Comparison of ENCODE assay signal across 10 cellular contexts in genomic region chr3:128620268-128620691, GRCh38. TPM values are rescaled to one million over a fixed set of nuclear protein-coding genes. Genes with fewer than 3 reads are reported as not detected.
DNase-seq lines count a peak whose midpoint lies in the region; ATAC-seq and TF ChIP-seq lines count a peak whose summit lies in the region.
"Had no signal": no experiment of that assay in that cellular context is flagged by ENCODE, and none has a peak within 500 bp of the region (broad histone marks: within the 10 kb centered on the region; RNA-seq: fewer than 3 reads in every experiment).

No MANE protein-coding gene starts in this region.

- H3F3A ChIP-seq in smooth muscle cell (ENCODE audit: low read depth): peaks cover 26% of the 10 kb centered on the region

- H3K4me3 ChIP-seq in Jurkat, Clone E6-1 (ENCODE audit: low read length): no peak overlapping the region
- no peak overlapping the region for H3K4me3 ChIP-seq in smooth muscle cell
- no peak overlapping the region for H3K4me3 ChIP-seq in OCI-LY7 (ENCODE audit: low read depth, low read length, poor library complexity, severe bottlenecking)
- H3K4me3 ChIP-seq in upper lobe of right lung: no peak overlapping the region

- H3K4me2 ChIP-seq in smooth muscle cell (no peak overlapping the region), OCI-LY7 (ENCODE audit: low read length) (no peak overlapping the region)

- BruUV-seq in OCI-LY7 (replicated peaks; lab: Mats Ljungman, UMichigan): no TSS peak

- H3K9me3 ChIP-seq in smooth muscle cell (replicated peaks; ENCODE audit: low read depth): no peaks in the 10 kb centered on the region
- H3K9me3 ChIP-seq in OCI-LY7 (ENCODE audit: low read length): no peaks in the 10 kb centered on the region
- no peaks in the 10 kb centered on the region for H3K9me3 ChIP-seq in upper lobe of right lung

- no peak for DNase-seq in activated CD4-positive, alpha-beta T cell treated with anti-CD3 and anti-CD28 coated beads, Interleukin-2, amount 10 ng/mL, durations not matched to agents 7 days and 5 days
- no peak for DNase-seq in activated CD4-positive, alpha-beta T cell treated with anti-CD3 and anti-CD28 coated beads, Interleukin-2, amount 50 U/mL, for 1 hour
- DNase-seq in Jurkat, Clone E6-1 (ENCODE audit: low read depth, low spot score): peak; percentile 37
- no peak for DNase-seq in activated naive CD8-positive, alpha-beta T cell treated with anti-CD3 and anti-CD28 coated beads, Interleukin-2, amount 10 ng/mL, durations not matched to agents 7 days and 5 days
- DNase-seq in smooth muscle cell (lab: John Stamatoyannopoulos, UW; ENCODE audit: unreplicated experiment): no peak
- no peak for DNase-seq in OCI-LY7 (ENCODE audit: low spot score)
- DNase-seq in T-cell: no peak
- no peak for DNase-seq in upper lobe of right lung
- DNase-seq: effector CD4-positive, alpha-beta T cell; NCI-H345 had no signal

- H4K20me1 ChIP-seq in smooth muscle cell (ENCODE audit: low read depth) (peaks cover 66% of the 10 kb centered on the region), OCI-LY7 (ENCODE audit: insufficient read depth, low read length) (no peaks in the 10 kb centered on the region)

- H3K27me3 Mint-ChIP-seq in activated CD4-positive, alpha-beta T cell treated with anti-CD3 and anti-CD28 coated beads, Interleukin-2, amount 10 ng/mL, durations not matched to agents 7 days and 5 days: no peaks in the 10 kb centered on the region
- no peaks in the 10 kb centered on the region for H3K27me3 Mint-ChIP-seq in activated naive CD8-positive, alpha-beta T cell treated with anti-CD3 and anti-CD28 coated beads, Interleukin-2, amount 10 ng/mL, durations not matched to agents 7 days and 5 days
- no peaks in the 10 kb centered on the region for H3K27me3 Mint-ChIP-seq in T-cell

- WGBS in smooth muscle cell (ENCODE audit: low lambda C conversion rate): 94% methylated on average over 5 of the region's 9 CpGs

- peak overlapping the region; percentile 73 for H3K27ac ChIP-seq in smooth muscle cell (ENCODE audit: low read depth)
- no peak overlapping the region for H3K27ac ChIP-seq in OCI-LY7 (ENCODE audit: low read depth, low read length, poor library complexity, severe bottlenecking)
- H3K27ac ChIP-seq in upper lobe of right lung: no peak overlapping the region

- peaks cover 12% of the 10 kb centered on the region for H3K79me2 ChIP-seq in smooth muscle cell (ENCODE audit: low read depth)
- peaks cover 8% of the 10 kb centered on the region; the same call in 1 of the 2 replicates for H3K79me2 ChIP-seq in OCI-LY7 (ENCODE audit: insufficient read depth, low read depth, low read length)

- no peaks in the 10 kb centered on the region for H3K9me2 ChIP-seq in OCI-LY7 (ENCODE audit: insufficient read depth, low read length)

- peak; percentile 14 for TF ChIP-seq CTCF in smooth muscle cell (IDR thresholded peaks at IDR 0.05; ENCODE audit: borderline replicate concordance, insufficient read depth, poor library complexity, severe bottlenecking)
- TF ChIP-seq CTCF in OCI-LY7 (conservative IDR thresholded peaks at IDR 0.05; ENCODE audit: low read length): no peak
- TF ChIP-seq CTCF in upper lobe of right lung (IDR thresholded peaks at IDR 0.05): no peak

- no peaks in the 10 kb centered on the region for H3K4me1 ChIP-seq in smooth muscle cell (ENCODE audit: low read depth)
- H3K4me1 ChIP-seq in OCI-LY7 (ENCODE audit: insufficient read depth, low read length, poor library complexity, severe bottlenecking): peaks cover 21% of the 10 kb centered on the region
- H3K4me1 ChIP-seq in upper lobe of right lung: peaks cover 38% of the 10 kb centered on the region

- H2AFZ ChIP-seq in smooth muscle cell (ENCODE audit: low read depth) (no peak overlapping the region), OCI-LY7 (ENCODE audit: low read length) (no peak overlapping the region)

- CTCF ChIA-PET in activated CD4-positive, alpha-beta T cell treated with anti-CD3 and anti-CD28 coated beads, Interleukin-2, amount 10 ng/mL, durations not matched to agents 7 days and 5 days (lab: Charles Lee): interaction anchor here (0.7 to 1.2 kb wide), 4 partner anchors 9 to 175 kb away, joined by 3 read pairs; no protein-coding TSS in a partner anchor
- CTCF ChIA-PET in OCI-LY7 (lab: Charles Lee; ENCODE audit: unreplicated experiment) (no interaction called here), T-cell (lab: Charles Lee) (interaction anchor here (0.5 to 1.3 kb wide), 3 partner anchors 20 to 262 kb away, joined by 3 to 4 read pairs (median 4); no protein-coding TSS in a partner anchor)

- POLR2A ChIA-PET in activated CD4-positive, alpha-beta T cell treated with anti-CD3 and anti-CD28 coated beads, Interleukin-2, amount 10 ng/mL, durations not matched to agents 7 days and 5 days (lab: Charles Lee): no interaction called here
- POLR2A ChIA-PET in activated naive CD8-positive, alpha-beta T cell treated with anti-CD3 and anti-CD28 coated beads, Interleukin-2, amount 10 ng/mL, durations not matched to agents 7 days and 5 days (lab: Charles Lee): interaction anchor here (0.6 to 0.9 kb wide), 2 partner anchors 21 to 56 kb away, joined by 4 read pairs; no protein-coding TSS in a partner anchor
- POLR2A ChIA-PET in OCI-LY7 (lab: Charles Lee): interaction anchor here (0.7 kb wide), 1 partner anchor 311 kb away, joined by 3 read pairs; no protein-coding TSS in a partner anchor
- POLR2A ChIA-PET in T-cell (lab: Charles Lee): no interaction called here

- peak overlapping the region; percentile 80 for H3K27ac Mint-ChIP-seq in activated CD4-positive, alpha-beta T cell treated with anti-CD3 and anti-CD28 coated beads, Interleukin-2, amount 10 ng/mL, durations not matched to agents 7 days and 5 days
- H3K27ac Mint-ChIP-seq in activated naive CD8-positive, alpha-beta T cell treated with anti-CD3 and anti-CD28 coated beads, Interleukin-2, amount 10 ng/mL, durations not matched to agents 7 days and 5 days: peak overlapping the region; percentile 74
- no peak overlapping the region for H3K27ac Mint-ChIP-seq in T-cell

- ATAC-seq in activated naive CD8-positive, alpha-beta T cell treated with anti-CD3 and anti-CD28 coated beads, Interleukin-2, amount 10 ng/mL, durations not matched to agents 7 days and 5 days (ENCODE audit: low read depth): no peak
- ATAC-seq in T-cell (replicated peaks in 1 of 4) (no peak), upper lobe of right lung (no peak)

- H3K36me3 Mint-ChIP-seq in activated CD4-positive, alpha-beta T cell treated with anti-CD3 and anti-CD28 coated beads, Interleukin-2, amount 10 ng/mL, durations not matched to agents 7 days and 5 days (ENCODE audit: low read depth): peaks cover 57% of the 10 kb centered on the region
- peaks cover 40% of the 10 kb centered on the region for H3K36me3 Mint-ChIP-seq in activated naive CD8-positive, alpha-beta T cell treated with anti-CD3 and anti-CD28 coated beads, Interleukin-2, amount 10 ng/mL, durations not matched to agents 7 days and 5 days
- H3K36me3 Mint-ChIP-seq in T-cell: peaks cover 46% of the 10 kb centered on the region

- no peak overlapping the region for H3K4me3 Mint-ChIP-seq in activated CD4-positive, alpha-beta T cell treated with anti-CD3 and anti-CD28 coated beads, Interleukin-2, amount 10 ng/mL, durations not matched to agents 7 days and 5 days
- H3K4me3 Mint-ChIP-seq in activated naive CD8-positive, alpha-beta T cell treated with anti-CD3 and anti-CD28 coated beads, Interleukin-2, amount 10 ng/mL, durations not matched to agents 7 days and 5 days: peak overlapping the region; percentile 21
- H3K4me3 Mint-ChIP-seq in T-cell: no peak overlapping the region

- intact Hi-C loops in OCI-LY7 (cut with micrococcal nuclease; ENCODE audit: unreplicated experiment): no loop called here
- intact Hi-C loops in upper lobe of right lung (cut with DNase I): no loop called here

- no peaks in the 10 kb centered on the region for H3K9me3 Mint-ChIP-seq in activated CD4-positive, alpha-beta T cell treated with anti-CD3 and anti-CD28 coated beads, Interleukin-2, amount 10 ng/mL, durations not matched to agents 7 days and 5 days
- H3K9me3 Mint-ChIP-seq in activated naive CD8-positive, alpha-beta T cell treated with anti-CD3 and anti-CD28 coated beads, Interleukin-2, amount 10 ng/mL, durations not matched to agents 7 days and 5 days: no peaks in the 10 kb centered on the region
- no peaks in the 10 kb centered on the region for H3K9me3 Mint-ChIP-seq in T-cell

- H3K4me1 Mint-ChIP-seq in activated CD4-positive, alpha-beta T cell treated with anti-CD3 and anti-CD28 coated beads, Interleukin-2, amount 10 ng/mL, durations not matched to agents 7 days and 5 days: peaks cover 39% of the 10 kb centered on the region
- peaks cover 30% of the 10 kb centered on the region for H3K4me1 Mint-ChIP-seq in activated naive CD8-positive, alpha-beta T cell treated with anti-CD3 and anti-CD28 coated beads, Interleukin-2, amount 10 ng/mL, durations not matched to agents 7 days and 5 days
- H3K4me1 Mint-ChIP-seq in T-cell: peaks cover 30 to 34% (median 33%) of the 10 kb centered on the region in 3 donors

- H3K9ac ChIP-seq in smooth muscle cell (ENCODE audit: low read depth): no peak overlapping the region

- H3K36me3 ChIP-seq in smooth muscle cell (ENCODE audit: low read depth) (peaks cover 6% of the 10 kb centered on the region), OCI-LY7 (ENCODE audit: insufficient read depth, low read length) (peaks cover 75% of the 10 kb centered on the region), upper lobe of right lung (peaks cover 66% of the 10 kb centered on the region)

- no peaks in the 10 kb centered on the region for H3K27me3 ChIP-seq in smooth muscle cell (ENCODE audit: low read depth)
- no peaks in the 10 kb centered on the region for H3K27me3 ChIP-seq in upper lobe of right lung

RNA-seq across cellular contexts. Expression of gene RPN1, which starts 30.3 kb away (rescaled TPM):
- 100 to 1,000 TPM; 164 to 177 TPM for total RNA-seq in activated CD4-positive, alpha-beta T cell treated with anti-CD3 and anti-CD28 coated beads, Interleukin-2, amount 10 ng/mL, durations not matched to agents 7 days and 5 days
- 165 TPM for polyA plus RNA-seq in Jurkat, Clone E6-1 (2012; ENCODE audit: insufficient read depth, insufficient read length)
- 100 to 1,000 TPM; 117 to 118 TPM for total RNA-seq in activated naive CD8-positive, alpha-beta T cell treated with anti-CD3 and anti-CD28 coated beads, Interleukin-2, amount 10 ng/mL, durations not matched to agents 7 days and 5 days
- total RNA-seq in smooth muscle cell: 420 and 505 TPM in 2 replicates
- 431 and 520 TPM in 2 replicates for polyA plus RNA-seq in smooth muscle cell
- total RNA-seq in OCI-LY7 (2014; rRNA removed; shearing (Covaris generic)): 148 and 149 TPM in 2 replicates
- 115 and 123 TPM in 2 replicates for total RNA-seq in OCI-LY7 (2022)
- total RNA-seq in T-cell: 100 to 1,000 TPM in 3 of 5 donors, 10 to 100 TPM in 2; 86.1 to 119 (median 100) TPM
- total RNA-seq in upper lobe of right lung: 215 TPM

Comparison
In these comparisons a context has a peak if more than half of its experiments do, and no peak if none do; other contexts are left out.
1. H3K27ac Mint-ChIP-seq: peak in activated CD4-positive, alpha-beta T cell treated with anti-CD3 and anti-CD28 coated beads, Interleukin-2, amount 10 ng/mL, durations not matched to agents 7 days and 5 days (single experiment) and activated naive CD8-positive, alpha-beta T cell treated with anti-CD3 and anti-CD28 coated beads, Interleukin-2, amount 10 ng/mL, durations not matched to agents 7 days and 5 days (single experiment); none in T-cell (0 of 2).
2. POLR2A ChIA-PET loops: an anchor here in activated naive CD8-positive, alpha-beta T cell treated with anti-CD3 and anti-CD28 coated beads, Interleukin-2, amount 10 ng/mL, durations not matched to agents 7 days and 5 days (0.6 to 0.9 kb wide) and OCI-LY7 (0.7 kb wide); none called in activated CD4-positive, alpha-beta T cell treated with anti-CD3 and anti-CD28 coated beads, Interleukin-2, amount 10 ng/mL, durations not matched to agents 7 days and 5 days and T-cell.